9 cellular contexts compared by ENCODE assay signal in the genomic region with DNA sequence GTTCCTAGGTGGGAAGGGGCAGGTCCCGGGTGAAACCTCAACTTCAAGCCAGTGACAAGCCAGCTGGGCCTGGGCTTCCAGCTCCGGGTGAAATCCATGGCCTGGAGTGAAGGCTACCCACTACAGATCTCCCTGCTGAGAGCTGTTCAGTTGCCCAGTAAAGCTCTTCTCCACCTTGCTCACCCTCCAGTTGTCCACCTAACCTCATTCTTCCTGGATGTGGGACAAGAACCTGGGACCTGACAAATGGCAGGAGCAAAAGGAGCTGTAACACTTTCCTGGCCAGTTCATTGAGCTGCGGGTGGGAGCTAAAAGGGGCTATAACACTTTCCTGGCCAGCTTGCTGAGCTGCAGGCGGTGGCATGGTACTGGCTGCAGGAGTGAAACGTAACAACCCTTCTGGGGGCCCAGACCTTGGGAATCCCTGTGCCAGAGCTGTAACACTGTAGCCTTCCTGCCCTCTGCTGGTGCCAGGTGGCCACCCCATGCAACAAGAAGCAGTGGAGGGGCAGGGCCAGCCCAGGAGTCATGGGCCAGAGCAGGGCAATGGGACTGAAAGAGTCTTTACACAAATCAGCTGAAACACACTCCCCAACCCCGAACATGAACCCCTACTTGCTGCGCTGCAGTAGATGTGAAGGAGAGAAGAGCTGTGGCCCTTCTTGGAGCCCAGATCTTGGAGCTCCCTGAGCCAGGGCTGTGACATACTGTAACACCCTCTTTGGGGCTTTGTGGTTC. TPM values are rescaled to one million over a fixed set of nuclear protein-coding genes. Genes with fewer than 3 reads are reported as not detected.
DNase-seq lines count a peak whose midpoint lies in the region; TF ChIP-seq lines count a peak whose summit lies in the region.
"Had no signal": no experiment of that assay in that cellular context is flagged by ENCODE, and none has a peak within 500 bp of the region (broad histone marks: within the 10 kb centered on the region; RNA-seq: fewer than 3 reads in every experiment).

No MANE protein-coding gene starts in this region.

- H3K4me3 Mint-ChIP-seq in activated T-cell treated with anti-CD3 and anti-CD28 coated beads, Interleukin-2, amount 50 U/mL, for 24 hours = no peak overlapping the region
- H3K4me3 Mint-ChIP-seq in endodermal cell = no peak overlapping the region
- H3K4me3 Mint-ChIP-seq in CD4-positive, alpha-beta memory T cell = no peak overlapping the region

- DNase-seq in activated T-cell treated with anti-CD3 and anti-CD28 coated beads for 48 hours (ENCODE audit: low read depth) (peak; percentile 19), NOMO-1 treated with DMSO at 0.1 percent for 48 hours (lab: John Stamatoyannopoulos, UW; ENCODE audit: unreplicated experiment) (peak; percentile 33), endodermal cell (peak; percentile 91), testis (peak; percentile 25), NCI-H1694 (lab: John Stamatoyannopoulos, UW) (no peak)
- no peak for DNase-seq in activated T-cell treated with anti-CD3 and anti-CD28 coated beads, Interleukin-2, amount 50 U/mL, for 24 hours
- DNase-seq in CD4-positive, alpha-beta memory T cell = no peak
- DNase-seq in activated CD4-positive, CD25-positive, alpha-beta regulatory T cell (lab: John Stamatoyannopoulos, UW) = no peak

- H3K27me3 ChIP-seq in endodermal cell (ENCODE audit: control insufficient read depth, insufficient read depth, low read length, poor library complexity, severe bottlenecking) (peaks cover 10% of the 10 kb centered on the region), testis (no peaks in the 10 kb centered on the region)
- H3K27me3 ChIP-seq in CD4-positive, alpha-beta memory T cell (ENCODE audit: insufficient read depth, low read length) = no peaks in the 10 kb centered on the region
- H3K27me3 ChIP-seq: pancreas had no signal

- peaks cover 4% of the 10 kb centered on the region for H3K27me3 Mint-ChIP-seq in activated T-cell treated with anti-CD3 and anti-CD28 coated beads, Interleukin-2, amount 50 U/mL, for 24 hours
- H3K27me3 Mint-ChIP-seq in endodermal cell (ENCODE audit: insufficient read depth) = peaks cover 13% of the 10 kb centered on the region
- H3K27me3 Mint-ChIP-seq in CD4-positive, alpha-beta memory T cell = peaks cover 0 to 9% of the 10 kb centered on the region in 2 donors

- no peaks in the 10 kb centered on the region for H3K36me3 Mint-ChIP-seq in activated T-cell treated with anti-CD3 and anti-CD28 coated beads, Interleukin-2, amount 50 U/mL, for 24 hours (ENCODE audit: low read depth)
- no peaks in the 10 kb centered on the region for H3K36me3 Mint-ChIP-seq in endodermal cell (ENCODE audit: low read depth)
- peaks cover 0 to 2% of the 10 kb centered on the region in 2 donors for H3K36me3 Mint-ChIP-seq in CD4-positive, alpha-beta memory T cell

- no peak overlapping the region for H3K9ac ChIP-seq in endodermal cell (ENCODE audit: extremely low read depth, low read length, poor library complexity, severe bottlenecking)

- H3K4me1 ChIP-seq in endodermal cell (ENCODE audit: control insufficient read depth, insufficient read depth, low read length) (no peaks in the 10 kb centered on the region), testis (peaks cover 1% of the 10 kb centered on the region)
- peaks cover 14% of the 10 kb centered on the region for H3K4me1 ChIP-seq in CD4-positive, alpha-beta memory T cell (ENCODE audit: insufficient read depth, low read length)

- POLR2A ChIA-PET in CD4-positive, alpha-beta memory T cell (lab: Charles Lee; ENCODE audit: partially characterized antibody) = interaction anchor here (1.2 to 7.3 kb wide), 3 partner anchors 163 to 652 kb away, joined by 3 to 133 read pairs (median 5); a partner anchor contains a TSS

- CTCF ChIA-PET in CD4-positive, alpha-beta memory T cell (lab: Charles Lee; ENCODE audit: partially characterized antibody) = interaction anchor here (0.9 to 8.2 kb wide), 9 partner anchors 9 to 171 kb away, joined by 3 to 118 read pairs (median 6); a partner anchor contains a TSS

- H3K36me3 ChIP-seq in endodermal cell (ENCODE audit: control insufficient read depth, insufficient read depth, low read length) (no peaks in the 10 kb centered on the region), testis (ENCODE audit: low read depth, missing control alignments) (no peaks in the 10 kb centered on the region)
- H3K36me3 ChIP-seq in CD4-positive, alpha-beta memory T cell (ENCODE audit: insufficient read depth, low read length) = no peaks in the 10 kb centered on the region
- H3K36me3 ChIP-seq: pancreas had no signal

- no peaks in the 10 kb centered on the region for H3K9me3 Mint-ChIP-seq in activated T-cell treated with anti-CD3 and anti-CD28 coated beads, Interleukin-2, amount 50 U/mL, for 24 hours
- H3K9me3 Mint-ChIP-seq in endodermal cell = peaks cover 4% of the 10 kb centered on the region
- H3K9me3 Mint-ChIP-seq in CD4-positive, alpha-beta memory T cell = no peaks in the 10 kb centered on the region

- intact Hi-C loops in testis (cut with DNase I; ENCODE audit: low total_unique reads) = no loop called here
- intact Hi-C loops in CD4-positive, alpha-beta memory T cell (cut with micrococcal nuclease) = no loop called here

- 92 to 94% methylated on average over 2 to 7 of the region's 7 CpGs for WGBS in endodermal cell (ENCODE audit: insufficient coverage in 1 of 2, insufficient read length in 1 of 2), 2 experiments
- WGBS in testis, 2 donors = 72 to 82% methylated on average over 5 to 7 of the region's 7 CpGs

- H3K9me3 ChIP-seq in endodermal cell (ENCODE audit: control insufficient read depth, low read length) (peaks cover 10% of the 10 kb centered on the region), testis (no peaks in the 10 kb centered on the region)
- H3K9me3 ChIP-seq in CD4-positive, alpha-beta memory T cell (ENCODE audit: control insufficient read depth in 1 of 2, low read length in 2 of 2) = no peaks in the 10 kb centered on the region
- H3K9me3 ChIP-seq: pancreas had no signal

- TF ChIP-seq POLR2A in testis (IDR thresholded peaks at IDR 0.05) = no peak

- H3K27ac Mint-ChIP-seq in activated T-cell treated with anti-CD3 and anti-CD28 coated beads, Interleukin-2, amount 50 U/mL, for 24 hours = no peak overlapping the region
- no peak overlapping the region for H3K27ac Mint-ChIP-seq in endodermal cell
- no peak overlapping the region for H3K27ac Mint-ChIP-seq in CD4-positive, alpha-beta memory T cell

- H3K4me1 Mint-ChIP-seq in activated T-cell treated with anti-CD3 and anti-CD28 coated beads, Interleukin-2, amount 50 U/mL, for 24 hours (ENCODE audit: low read depth) = peaks cover 7% of the 10 kb centered on the region
- peaks cover 3% of the 10 kb centered on the region for H3K4me1 Mint-ChIP-seq in endodermal cell
- peaks cover 0 to 11% (median 3%) of the 10 kb centered on the region in 4 donors for H3K4me1 Mint-ChIP-seq in CD4-positive, alpha-beta memory T cell

- TF ChIP-seq CTCF in endodermal cell (conservative IDR thresholded peaks at IDR 0.05) (peak; percentile 56), testis (IDR thresholded peaks at IDR 0.05) (no peak)

- H3K4me3 ChIP-seq in endodermal cell (ENCODE audit: low read length) (no peak overlapping the region), testis (no peak overlapping the region)
- no peak overlapping the region for H3K4me3 ChIP-seq in CD4-positive, alpha-beta memory T cell (ENCODE audit: low read length in 2 of 2)
- H3K4me3 ChIP-seq: pancreas had no signal

- H3K27ac ChIP-seq in endodermal cell (ENCODE audit: low read depth, low read length) = no peak overlapping the region
- H3K27ac ChIP-seq in testis = no peak overlapping the region
- H3K27ac ChIP-seq in CD4-positive, alpha-beta memory T cell (ENCODE audit: low read depth, low read length) = no peak overlapping the region
- H3K27ac ChIP-seq: pancreas had no signal

RNA-seq across cellular contexts. Expression of a gene that starts 3.6 kb away (rescaled TPM):
- total RNA-seq in endodermal cell (10 to 100 TPM; 13.0 to 16.4 TPM), testis (10 to 100 TPM; 19.0 to 22.5 TPM)
- 21.8 TPM for polyA plus RNA-seq in endodermal cell (2013, experiment 1 of 2)
- polyA plus RNA-seq in endodermal cell (2013, experiment 2 of 2) = 20.2 TPM
- polyA plus RNA-seq in testis (ENCODE audit: insufficient read depth, low read depth, low replicate concordance) = 24.8 TPM
- total RNA-seq in CD4-positive, alpha-beta memory T cell = 10 to 100 TPM; 10.6 to 12.7 TPM
- polyA plus RNA-seq in CD4-positive, alpha-beta memory T cell = 1 to 10 TPM; 8.1 to 9.6 TPM

RNA-seq across cellular contexts. Expression of a gene that starts 33.4 kb away (rescaled TPM):
- total RNA-seq in endodermal cell (10 to 100 TPM; 29.4 to 35.4 TPM), testis (10 to 100 TPM; 32.2 to 51.2 TPM)
- 34.0 TPM for polyA plus RNA-seq in endodermal cell (2013, experiment 1 of 2)
- 31.8 TPM for polyA plus RNA-seq in endodermal cell (2013, experiment 2 of 2)
- 16.1 TPM for polyA plus RNA-seq in testis (ENCODE audit: insufficient read depth, low read depth, low replicate concordance)
- 10 to 100 TPM; 25.5 to 30.8 TPM for total RNA-seq in CD4-positive, alpha-beta memory T cell
- polyA plus RNA-seq in CD4-positive, alpha-beta memory T cell = 10 to 100 TPM in 1 of 2 donors, 1 to 10 TPM in 1; 7.8 to 15.8 TPM

Comparison
In these comparisons a context has a peak if more than half of its experiments do, and no peak if none do; other contexts are left out.
1. DNase-seq: peak in activated T-cell treated with anti-CD3 and anti-CD28 coated beads for 48 hours (single experiment), NOMO-1 treated with DMSO at 0.1 percent for 48 hours (single experiment), endodermal cell (single experiment) and testis (single experiment); none in activated T-cell treated with anti-CD3 and anti-CD28 coated beads, Interleukin-2, amount 50 U/mL, for 24 hours (single experiment), NCI-H1694 (single experiment), CD4-positive, alpha-beta memory T cell (0 of 5) and activated CD4-positive, CD25-positive, alpha-beta regulatory T cell (0 of 4).